In the genomic region with DNA sequence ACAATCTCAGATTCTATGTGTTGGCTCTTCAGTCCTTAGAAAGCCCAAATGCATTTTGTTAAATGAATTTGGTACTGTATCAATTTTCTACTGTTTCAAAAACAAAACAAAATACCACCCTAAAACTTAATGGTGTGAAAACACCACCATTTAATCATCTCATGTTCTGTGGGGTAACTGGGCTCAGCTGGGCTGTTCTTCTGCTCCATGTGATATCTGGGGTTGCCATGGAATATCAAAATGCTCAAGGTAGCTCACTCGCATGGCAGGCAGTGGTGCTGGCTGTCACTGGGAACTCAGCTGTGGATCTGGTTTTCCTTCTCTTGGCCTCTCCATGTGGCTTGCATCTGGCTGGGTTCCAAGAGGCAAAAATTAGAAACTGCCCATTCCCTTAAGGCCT, we compare ENCODE assay signal across 29 cellular contexts.
"Had no signal": no experiment of that assay in that cellular context is flagged by ENCODE, and none has a peak within 500 bp of the region (broad histone marks: within the 10 kb centered on the region; RNA-seq: fewer than 3 reads in every experiment).

No MANE protein-coding gene starts in this region.

- FAIRE-seq: colon, endometrium, endothelial cell of umbilical vein, frontal cortex had no signal

- H3K4me3 Mint-ChIP-seq: dendritic cell treated with granulocyte-macrophage colony-stimulating factor and Interleukin-4, amounts not matched to agents 40 ng/mL and 50 ng/mL, for 4 days; effector memory CD8-positive, alpha-beta T cell; endodermal cell had no signal

- H3K27me3 Mint-ChIP-seq: dendritic cell treated with granulocyte-macrophage colony-stimulating factor and Interleukin-4, amounts not matched to agents 40 ng/mL and 50 ng/mL, for 4 days had no signal

- H3K4me1 ChIP-seq: colonic mucosa, esophagus muscularis mucosa, esophagus squamous epithelium, foreskin keratinocyte, gastrocnemius medialis, gastroesophageal sphincter, heart left ventricle, heart right ventricle had no signal

- H3K36me3 ChIP-seq: colonic mucosa, esophagus squamous epithelium, gastrocnemius medialis, heart left ventricle, heart right ventricle had no signal

- H3K27ac Mint-ChIP-seq: dendritic cell treated with granulocyte-macrophage colony-stimulating factor and Interleukin-4, amounts not matched to agents 40 ng/mL and 50 ng/mL, for 4 days; effector memory CD8-positive, alpha-beta T cell; endodermal cell had no signal

- H3K9me3 ChIP-seq: colonic mucosa had no signal

- ATAC-seq: effector memory CD8-positive, alpha-beta T cell; esophagus mucosa; foreskin keratinocyte; gastrocnemius medialis; gastroesophageal sphincter; heart left ventricle; heart right ventricle had no signal

- H3K27ac ChIP-seq: colonic mucosa, coronary artery, dorsolateral prefrontal cortex, epithelial cell of prostate, esophagus muscularis mucosa, esophagus squamous epithelium, foreskin keratinocyte, gastrocnemius medialis, gastroesophageal sphincter, heart left ventricle, heart right ventricle had no signal

- DNase-seq: colonic mucosa; cortex of kidney; dermis blood vessel endothelial cell; dorsolateral prefrontal cortex; effector CD4-positive, alpha-beta T cell; effector CD8-positive, alpha-beta T cell; effector memory CD4-positive, alpha-beta T cell; effector memory CD8-positive, alpha-beta T cell; endodermal cell; erythroblast; esophagus squamous epithelium; foreskin fibroblast; foreskin keratinocyte; foreskin melanocyte; gastrocnemius medialis; glutamatergic neuron; head of caudate nucleus; heart left ventricle; heart right ventricle had no signal

- H3K27me3 ChIP-seq: colonic mucosa, dorsolateral prefrontal cortex, esophagus muscularis mucosa, esophagus squamous epithelium, foreskin keratinocyte, gastrocnemius medialis, gastroesophageal sphincter, heart left ventricle, heart right ventricle had no signal

- H3K4me3 ChIP-seq: colonic mucosa, coronary artery, dorsolateral prefrontal cortex, esophagus muscularis mucosa, esophagus squamous epithelium, gastrocnemius medialis, gastroesophageal sphincter, heart left ventricle, heart right ventricle had no signal

- H3K4me1 Mint-ChIP-seq: endodermal cell had no signal
